Comparison of ENCODE assay signal across 10 cellular contexts in the genomic region with DNA sequence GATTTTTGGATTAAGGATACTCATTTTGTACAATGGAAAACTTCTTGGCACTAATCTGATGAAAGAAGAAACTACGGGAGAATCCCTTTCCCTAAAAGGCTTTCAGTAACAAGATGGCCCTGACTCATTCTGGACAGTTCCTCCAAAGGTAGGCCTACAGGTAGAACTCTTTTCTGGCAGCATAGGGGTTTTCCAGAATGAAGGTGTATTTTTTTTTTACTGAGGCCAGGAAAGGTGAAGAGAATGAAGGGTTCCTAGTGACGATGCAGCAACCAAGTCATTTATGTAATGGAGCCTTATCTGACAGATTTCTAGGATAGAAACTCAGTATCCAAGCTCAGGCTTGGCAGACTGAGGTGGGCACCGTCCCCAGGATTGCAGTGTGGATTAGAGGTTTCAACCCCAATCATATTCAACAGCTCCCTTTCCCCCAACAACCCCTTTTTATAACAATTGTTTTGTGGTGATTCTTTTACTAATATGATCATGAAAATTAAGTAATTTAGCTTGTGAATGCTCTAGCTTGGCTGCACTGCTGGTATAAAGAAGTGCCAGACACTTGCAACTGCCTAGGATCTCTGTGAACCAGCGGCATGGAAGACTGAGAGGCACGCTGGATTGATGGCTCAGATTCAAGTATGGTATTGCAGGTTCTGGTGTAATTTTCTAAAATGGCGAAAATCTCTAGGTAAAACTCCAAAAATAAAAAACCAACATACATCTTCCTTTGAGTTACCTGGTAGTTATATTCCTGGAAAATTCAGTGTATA. TPM values are rescaled to one million over a fixed set of nuclear protein-coding genes. Genes with fewer than 3 reads are reported as not detected.
A peak's percentile ranks its signal among the peaks of the same experiment; 100 is the strongest.
DNase-seq lines count a peak whose midpoint lies in the region; ATAC-seq and TF ChIP-seq lines count a peak whose summit lies in the region.
"Had no signal": no experiment of that assay in that cellular context is flagged by ENCODE, and none has a peak within 500 bp of the region (broad histone marks: within the 10 kb centered on the region; RNA-seq: fewer than 3 reads in every experiment).

No MANE protein-coding gene starts in this region.

- H3K4me1 Mint-ChIP-seq in CD4-positive, alpha-beta memory T cell = peaks cover 45 to 90% (median 63%) of the 10 kb centered on the region in 4 donors
- H3K4me1 Mint-ChIP-seq in osteocyte (ENCODE audit: unreplicated experiment) = peaks cover 32% of the 10 kb centered on the region

- POLR2A ChIA-PET in CD4-positive, alpha-beta memory T cell (lab: Charles Lee; ENCODE audit: partially characterized antibody) = interaction anchor here (0.6 to 39.7 kb wide), 4 partner anchors 10 to 108 kb away, joined by 3 to 5737 read pairs (median 1628); a partner anchor contains a TSS

- H3K27ac ChIP-seq in CD4-positive, alpha-beta memory T cell (ENCODE audit: low read depth, low read length) = peak overlapping the region; percentile 98
- peak overlapping the region; percentile 97 for H3K27ac ChIP-seq in OCI-LY1 (ENCODE audit: low read depth, low read length, poor library complexity, severe bottlenecking)
- H3K27ac ChIP-seq in duodenal mucosa (ENCODE audit: low read depth, low read length) = peak overlapping the region; percentile 78

- peaks cover 11 to 36% of the 10 kb centered on the region in 2 donors for H3K36me3 Mint-ChIP-seq in CD4-positive, alpha-beta memory T cell
- H3K36me3 Mint-ChIP-seq in osteocyte (ENCODE audit: unreplicated experiment) = peaks cover 5% of the 10 kb centered on the region

- no peaks in the 10 kb centered on the region for H3K9me3 ChIP-seq in CD4-positive, alpha-beta memory T cell (ENCODE audit: control insufficient read depth in 1 of 2, low read length in 2 of 2)
- H3K9me3 ChIP-seq in OCI-LY1 (ENCODE audit: low read length) (no peaks in the 10 kb centered on the region), duodenal mucosa (ENCODE audit: control insufficient read depth in 1 of 2, low read length in 2 of 2) (no peaks in the 10 kb centered on the region)

- peak overlapping the region; percentile 32 to 46 for H3K4me3 ChIP-seq in CD4-positive, alpha-beta memory T cell (ENCODE audit: low read length in 2 of 2)
- H3K4me3 ChIP-seq in OCI-LY1 (ENCODE audit: low read depth, low read length, poor library complexity, severe bottlenecking) (peak overlapping the region; percentile 60), duodenal mucosa (ENCODE audit: low read depth in 1 of 2, low read length in 2 of 2) (no peak overlapping the region)

- H2AFZ ChIP-seq in OCI-LY1 (ENCODE audit: low read length) = no peak overlapping the region

- peak overlapping the region; percentile 66 to 100 (median 97) for H3K4me3 Mint-ChIP-seq in CD4-positive, alpha-beta memory T cell
- H3K4me3 Mint-ChIP-seq in osteocyte (ENCODE audit: unreplicated experiment) = no peak overlapping the region

- H4K20me1 ChIP-seq in OCI-LY1 (ENCODE audit: insufficient read depth, low read length) = no peaks in the 10 kb centered on the region

- intact Hi-C loops in CD4-positive, alpha-beta memory T cell (cut with micrococcal nuclease) = loop anchor here (5.0 kb wide), 2 partner anchors 190 to 300 kb away; a partner anchor contains a TSS
- intact Hi-C loops in head of caudate nucleus (cut with DNase I) = loop anchor here (2.0 kb wide), 1 partner anchor 17 kb away; a partner anchor contains a TSS

- H3K4me1 ChIP-seq in CD4-positive, alpha-beta memory T cell (ENCODE audit: insufficient read depth, low read length) = peaks cover 78% of the 10 kb centered on the region
- H3K4me1 ChIP-seq in OCI-LY1 (ENCODE audit: insufficient read depth, low read length, severe bottlenecking) = peaks cover 67% of the 10 kb centered on the region
- H3K4me1 ChIP-seq in duodenal mucosa (ENCODE audit: control insufficient read depth in 1 of 2, insufficient read depth in 2 of 2, low read length in 2 of 2) = peaks cover 22 to 42% of the 10 kb centered on the region in 2 donors

- H3K36me3 ChIP-seq in CD4-positive, alpha-beta memory T cell (ENCODE audit: insufficient read depth, low read length) = peaks cover 12% of the 10 kb centered on the region
- no peaks in the 10 kb centered on the region for H3K36me3 ChIP-seq in OCI-LY1 (ENCODE audit: insufficient read depth, low read length)
- H3K36me3 ChIP-seq in duodenal mucosa (ENCODE audit: control insufficient read depth in 1 of 2, insufficient read depth in 2 of 2, low read length in 2 of 2) = peaks cover 0 to 6% of the 10 kb centered on the region in 2 donors

- H3K9ac ChIP-seq in OCI-LY1 (ENCODE audit: low read length) (peak overlapping the region; percentile 82; the same call in 1 of the 2 replicates), duodenal mucosa (ENCODE audit: low read depth in 1 of 2, low read length in 2 of 2) (peak overlapping the region; percentile 6 to 98)

- H3K4me2 ChIP-seq in OCI-LY1 (ENCODE audit: low read length) = peak overlapping the region; percentile 90

- TF ChIP-seq CTCF in OCI-LY1 (IDR thresholded peaks at IDR 0.05; ENCODE audit: low read length) (no peak), osteocyte (IDR thresholded peaks at IDR 0.05) (no peak)

- H3K27ac Mint-ChIP-seq in CD4-positive, alpha-beta memory T cell = peak overlapping the region; percentile 96 to 100 (median 99)
- H3K27ac Mint-ChIP-seq in osteocyte (ENCODE audit: unreplicated experiment) = peak overlapping the region; percentile 99

- ATAC-seq in HG02870 (IDR thresholded peaks at IDR 0.05; ENCODE audit: unreplicated experiment) = no peak
- no peak for ATAC-seq in HG03108 (IDR thresholded peaks at IDR 0.05; ENCODE audit: unreplicated experiment)

- peaks cover 0 to 3% (median 0%) of the 10 kb centered on the region in 8 donors for H3K9me3 Mint-ChIP-seq in CD4-positive, alpha-beta memory T cell
- H3K9me3 Mint-ChIP-seq in osteocyte (ENCODE audit: unreplicated experiment) = no peaks in the 10 kb centered on the region

- H3K27me3 ChIP-seq in CD4-positive, alpha-beta memory T cell (ENCODE audit: insufficient read depth, low read length) = no peaks in the 10 kb centered on the region
- H3K27me3 ChIP-seq in OCI-LY1 (ENCODE audit: insufficient read depth, low read length) (no peaks in the 10 kb centered on the region), duodenal mucosa (ENCODE audit: control insufficient read depth in 1 of 2, insufficient read depth in 2 of 2, low read length in 2 of 2) (no peaks in the 10 kb centered on the region)

- H3K27me3 Mint-ChIP-seq in CD4-positive, alpha-beta memory T cell = no peaks in the 10 kb centered on the region
- H3K27me3 Mint-ChIP-seq in osteocyte (ENCODE audit: unreplicated experiment) = no peaks in the 10 kb centered on the region

- DNase-seq in CD4-positive, alpha-beta memory T cell = peak in 4 of 5 donors; percentile 28 to 71 (median 43)
- DNase-seq in osteocyte (ENCODE audit: extremely low spot score, unreplicated experiment) (no peak), NCI-H446 (lab: John Stamatoyannopoulos, UW) (no peak), head of caudate nucleus (no peak)
- DNase-seq: activated CD8-positive, alpha-beta memory T cell treated with anti-CD3 and anti-CD28 coated beads, Interleukin-2, amount 50 U/mL, for 4 hours had no signal

- H3F3A ChIP-seq in OCI-LY1 (ENCODE audit: insufficient read depth, low read length) = 0 out of 2 replicates have a peak, but pooled peaks cover 3% of the 10 kb centered on the region

- H3K9me2 ChIP-seq in OCI-LY1 (ENCODE audit: low read depth, low read length) = no peaks in the 10 kb centered on the region

- H3K79me2 ChIP-seq in OCI-LY1 (ENCODE audit: insufficient read depth, low read length) = peaks cover 7% of the 10 kb centered on the region; the same call in 1 of the 2 replicates

- CTCF ChIA-PET in CD4-positive, alpha-beta memory T cell (lab: Charles Lee; ENCODE audit: partially characterized antibody) = interaction anchor here (1.2 to 33.6 kb wide), 5 partner anchors 4 to 65 kb away, joined by 3 to 821 read pairs (median 601); a partner anchor contains a TSS

RNA-seq across cellular contexts. Expression of a gene that starts 8.7 kb away (rescaled TPM):
- total RNA-seq in CD4-positive, alpha-beta memory T cell = 10 to 100 TPM; 38.1 to 40.7 TPM
- 10 to 100 TPM; 25.8 to 42.0 TPM for polyA plus RNA-seq in CD4-positive, alpha-beta memory T cell
- total RNA-seq in osteocyte = 13.6 and 17.6 TPM in 2 replicates

RNA-seq across cellular contexts. Expression of a gene that starts 16.3 kb away (rescaled TPM):
- total RNA-seq in CD4-positive, alpha-beta memory T cell = 1,000 to 10,000 TPM; 7,421 to 7,929 TPM
- polyA plus RNA-seq in CD4-positive, alpha-beta memory T cell = over 10,000 TPM; 34,708 to 62,423 TPM
- 1,535 and 1,733 TPM in 2 replicates for total RNA-seq in osteocyte

RNA-seq across cellular contexts. Expression of a gene that starts 16.5 kb away (rescaled TPM):
- 10 to 100 TPM; 62.1 to 62.8 TPM for total RNA-seq in CD4-positive, alpha-beta memory T cell
- 1 to 10 TPM; 5.7 to 7.5 TPM for polyA plus RNA-seq in CD4-positive, alpha-beta memory T cell
- 0.24 and 0.40 TPM in 2 replicates for total RNA-seq in osteocyte
- total RNA-seq: lung microvascular endothelial cell had no signal

Comparison
In these comparisons a context has a peak if more than half of its experiments do, and no peak if none do; other contexts are left out.
1. DNase-seq: peak in CD4-positive, alpha-beta memory T cell (4 of 5); none in osteocyte (single experiment), NCI-H446 (0 of 2) and head of caudate nucleus (0 of 42).
2. H3K4me3 ChIP-seq: peak in CD4-positive, alpha-beta memory T cell (2 of 2) and OCI-LY1 (single experiment); none in duodenal mucosa (0 of 2).
3. RNA of a gene that starts 16.5 kb away (total RNA-seq): 62.1 to 62.8 TPM in CD4-positive, alpha-beta memory T cell; 0.24 to 0.40 TPM in osteocyte; every median in the first group is over 10 times any median in the second.
4. Peak in every context shown above with its lines, with median percentiles within 50 percentile points of each other: H3K27ac ChIP-seq.